In the genomic region with DNA sequence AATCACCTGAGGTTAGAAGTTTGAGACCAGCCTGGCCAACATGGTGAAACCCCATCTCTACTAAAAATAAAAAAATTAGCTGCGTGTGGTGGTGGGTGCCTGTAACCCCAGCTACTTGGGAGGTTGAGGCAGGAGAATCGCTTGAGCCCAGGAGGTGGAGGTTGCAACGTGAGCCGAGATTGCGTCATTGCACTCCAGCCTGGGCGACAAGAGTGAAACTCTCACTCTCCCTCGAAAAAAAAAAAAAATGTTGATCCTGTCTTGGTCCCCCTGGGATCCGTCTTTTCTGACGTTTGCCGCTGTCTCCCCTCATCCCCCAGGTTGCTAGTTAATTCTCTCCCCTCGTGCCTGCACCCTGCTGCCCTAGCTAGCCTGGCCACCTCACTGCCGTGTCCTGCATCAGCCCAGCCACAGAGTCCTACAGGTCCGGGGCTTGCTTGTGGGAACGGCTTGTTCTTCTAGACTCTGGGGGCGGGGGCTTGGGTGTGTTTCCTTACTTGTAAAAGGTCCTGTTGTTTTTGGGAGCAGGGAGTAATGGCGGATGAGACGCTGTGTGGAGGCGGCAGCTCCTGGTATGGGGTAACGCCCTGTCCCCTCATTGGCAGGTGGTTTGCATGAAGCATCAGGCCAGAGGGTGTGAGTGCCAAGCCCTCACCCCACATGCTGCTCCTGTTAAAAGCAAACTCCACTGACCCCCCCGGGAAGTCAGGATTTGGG, we compare ENCODE assay signal across 12 cellular contexts.
"Had no signal": no experiment of that assay in that cellular context is flagged by ENCODE, and none has a peak within 500 bp of the region (broad histone marks: within the 10 kb centered on the region; RNA-seq: fewer than 3 reads in every experiment).

No MANE protein-coding gene starts in this region.

- H3K4me2 ChIP-seq: neural progenitor cell, SK-N-SH had no signal

- H3K27ac ChIP-seq: ascending aorta, neural progenitor cell, parathyroid adenoma had no signal

- H3K36me3 ChIP-seq: neural progenitor cell had no signal

- DNase-seq: activated gamma-delta T cell; activated T-cell treated with anti-CD3 and anti-CD28 coated beads, Interleukin-2, amount 50 U/mL, for 1 hour; heart right ventricle; left ventricle myocardium superior; retina; SK-N-SH; small intestine; T-helper 2 cell had no signal

- H3K27ac Mint-ChIP-seq: neural progenitor cell had no signal

- H3K4me1 ChIP-seq: ascending aorta, neural progenitor cell, parathyroid adenoma had no signal

- H3K4me3 Mint-ChIP-seq: mesothelial cell of epicardium, neural progenitor cell had no signal

- H3K9me3 Mint-ChIP-seq: mesothelial cell of epicardium, neural progenitor cell had no signal

- H3K4me3 ChIP-seq: ascending aorta, heart right ventricle, neural progenitor cell had no signal

- H3K27me3 ChIP-seq: ascending aorta, heart right ventricle, neural progenitor cell had no signal

- H3K9me3 ChIP-seq: ascending aorta, heart right ventricle, SK-N-SH had no signal

- H3K9ac ChIP-seq: neural progenitor cell, parathyroid adenoma, SK-N-SH had no signal

- ATAC-seq: heart right ventricle, left ventricle myocardium superior had no signal

- H2AFZ ChIP-seq: neural progenitor cell, parathyroid adenoma had no signal

- H3K79me2 ChIP-seq: parathyroid adenoma had no signal

- H3K4me1 Mint-ChIP-seq: neural progenitor cell had no signal
